Comparison of ENCODE assay signal across 30 cellular contexts in the genomic region with DNA sequence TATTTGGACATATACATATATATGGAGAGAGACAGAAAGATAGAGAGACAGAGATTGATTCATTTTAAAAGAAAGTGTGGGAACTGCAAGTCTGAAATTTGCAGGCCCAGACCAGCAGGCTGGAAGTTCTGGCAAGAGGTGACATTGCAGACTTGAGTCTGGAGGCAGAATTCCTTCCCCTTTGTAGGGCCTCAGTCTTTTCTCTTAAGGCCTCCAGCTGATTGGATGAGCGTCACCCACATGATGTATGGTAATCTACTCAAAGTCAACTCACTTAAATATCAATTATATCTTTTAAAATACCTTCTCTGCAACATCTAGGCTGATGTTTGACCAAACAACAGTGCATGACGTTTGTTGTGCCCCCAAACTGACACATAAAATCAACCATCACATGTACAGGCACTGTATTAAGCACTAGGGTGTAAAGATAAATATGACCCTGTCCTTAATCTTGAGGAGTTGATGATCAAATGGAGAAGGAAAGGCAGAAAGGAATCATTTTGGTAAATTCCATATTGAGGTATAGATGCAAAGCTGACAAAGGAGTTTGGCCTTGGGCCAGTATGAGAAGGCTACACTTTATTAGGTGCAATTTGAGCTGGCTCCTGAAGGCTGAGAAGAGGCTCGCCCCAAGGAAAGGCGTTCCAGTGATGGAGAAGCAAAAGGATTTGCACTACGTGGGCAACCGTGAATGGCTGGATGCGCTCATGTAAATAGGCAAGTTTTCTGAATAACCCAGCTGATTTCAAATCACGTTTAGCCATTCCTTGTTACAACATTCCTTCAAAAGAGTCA. TPM values are rescaled to one million over a fixed set of nuclear protein-coding genes. Genes with fewer than 3 reads are reported as not detected.
DNase-seq lines count a peak whose midpoint lies in the region; FAIRE-seq and TF ChIP-seq lines count a peak whose summit lies in the region.
"Had no signal": no experiment of that assay in that cellular context is flagged by ENCODE, and none has a peak within 500 bp of the region (broad histone marks: within the 10 kb centered on the region; RNA-seq: fewer than 3 reads in every experiment).

No MANE protein-coding gene starts in this region.

- TF ChIP-seq POLR2A in thyroid gland (IDR thresholded peaks at IDR 0.05): no peak

- H3K9me3 Mint-ChIP-seq in endothelial cell (ENCODE audit: unreplicated experiment): no peaks in the 10 kb centered on the region
- H3K9me3 Mint-ChIP-seq: activated CD4-positive, alpha-beta memory T cell treated with anti-CD3 and anti-CD28 coated beads for 36 hours; endodermal cell had no signal

- no peaks in the 10 kb centered on the region for H3K27me3 ChIP-seq in adipocyte (replicated peaks; ENCODE audit: control insufficient read depth, insufficient read depth, low read length)
- no peaks in the 10 kb centered on the region for H3K27me3 ChIP-seq in keratinocyte (ENCODE audit: control insufficient read depth, extremely low read depth, insufficient read depth, low read length)
- H3K27me3 ChIP-seq in thyroid gland: no peaks in the 10 kb centered on the region
- H3K27me3 ChIP-seq: neutrophil, upper lobe of left lung had no signal

- peak overlapping the region; percentile 1 for H2AFZ ChIP-seq in keratinocyte (ENCODE audit: control insufficient read depth, low read length)

- TF ChIP-seq CTCF in keratinocyte (optimal IDR thresholded peaks at IDR 0.05 in 1 of 3, IDR thresholded peaks at IDR 0.05 in 1 of 3, conservative IDR thresholded peaks at IDR 0.05 in 1 of 3; ENCODE audit: extremely low read depth in 1 of 3, insufficient read depth in 2 of 3, low read length in 3 of 3): no peak
- no peak for TF ChIP-seq CTCF in thyroid gland (IDR thresholded peaks at IDR 0.05)
- TF ChIP-seq CTCF in endothelial cell (IDR thresholded peaks at IDR 0.05; ENCODE audit: unreplicated experiment): no peak

- H3K27me3 Mint-ChIP-seq in endothelial cell (ENCODE audit: unreplicated experiment): no peaks in the 10 kb centered on the region
- H3K27me3 Mint-ChIP-seq: activated CD4-positive, alpha-beta memory T cell treated with anti-CD3 and anti-CD28 coated beads for 36 hours had no signal

- H3K9me3 ChIP-seq in adipocyte (ENCODE audit: control insufficient read depth, low read length): no peaks in the 10 kb centered on the region
- H3K9me3 ChIP-seq in keratinocyte (ENCODE audit: control insufficient read depth, low read depth, low read length): no peaks in the 10 kb centered on the region
- no peaks in the 10 kb centered on the region for H3K9me3 ChIP-seq in thyroid gland
- H3K9me3 ChIP-seq: Caco-2, left ventricle myocardium inferior, neutrophil, prostate gland, SK-N-SH, upper lobe of left lung had no signal

- no peak for TF ChIP-seq EP300 in Ishikawa (IDR thresholded peaks at IDR 0.05; ENCODE audit: borderline replicate concordance)

- no peak for TF ChIP-seq RAD21 in Ishikawa (IDR thresholded peaks at IDR 0.05; ENCODE audit: low read depth)

- no peak for FAIRE-seq in keratinocyte (lab: Jason Lieb, UNC)
- FAIRE-seq: islet of Langerhans had no signal

- H3K36me3 ChIP-seq in adipocyte (ENCODE audit: control insufficient read depth, insufficient read depth, low read length, severe bottlenecking): no peaks in the 10 kb centered on the region
- no peaks in the 10 kb centered on the region for H3K36me3 ChIP-seq in keratinocyte (ENCODE audit: control insufficient read depth in 2 of 2, extremely low read depth in 1 of 2, insufficient read depth in 2 of 2, low read length in 2 of 2)
- no peaks in the 10 kb centered on the region for H3K36me3 ChIP-seq in thyroid gland
- H3K36me3 ChIP-seq: left ventricle myocardium inferior, neutrophil, prostate gland, upper lobe of left lung had no signal

- H3K4me1 ChIP-seq in adipocyte (ENCODE audit: control insufficient read depth, insufficient read depth, low read length): peaks cover 56% of the 10 kb centered on the region
- H3K4me1 ChIP-seq in keratinocyte (ENCODE audit: control insufficient read depth, extremely low read depth, insufficient read depth, low read length): peaks cover 14% of the 10 kb centered on the region
- H3K4me1 ChIP-seq in thyroid gland: peaks cover 10 to 12% of the 10 kb centered on the region in 2 donors
- H3K4me1 ChIP-seq: left ventricle myocardium inferior, prostate gland had no signal

- peak overlapping the region; percentile 59 for H3K9ac ChIP-seq in adipocyte (ENCODE audit: low read length)
- no peak overlapping the region for H3K9ac ChIP-seq in keratinocyte (ENCODE audit: control insufficient read depth, extremely low read depth, insufficient read depth, low read length)
- H3K9ac ChIP-seq: SK-N-SH had no signal

- intact Hi-C loops in thyroid gland (cut with DNase I): no loop called here

- H3K4me3 ChIP-seq in adipocyte (ENCODE audit: low read length) (no peak overlapping the region), keratinocyte (ENCODE audit: control insufficient read depth in 2 of 3, extremely low read depth in 1 of 3, insufficient read depth in 2 of 3, low read depth in 1 of 3, low read length in 3 of 3) (no peak overlapping the region), thyroid gland (replicated peaks in 1 of 3) (no peak overlapping the region)
- H3K4me3 ChIP-seq: left ventricle myocardium inferior, prostate gland, upper lobe of left lung had no signal

- no peak overlapping the region for H3K4me2 ChIP-seq in keratinocyte (ENCODE audit: control insufficient read depth, extremely low read depth, insufficient read depth, low read depth, low read length)
- H3K4me2 ChIP-seq: SK-N-SH had no signal

- peaks cover 17% of the 10 kb centered on the region for H3K4me1 Mint-ChIP-seq in endothelial cell (ENCODE audit: unreplicated experiment)
- H3K4me1 Mint-ChIP-seq: T-helper 17 cell had no signal

- no peaks in the 10 kb centered on the region for H3K9me1 ChIP-seq in keratinocyte (ENCODE audit: control insufficient read depth, extremely low read depth, insufficient read depth, low read length)

- no peaks in the 10 kb centered on the region for H4K20me1 ChIP-seq in keratinocyte (ENCODE audit: control insufficient read depth, extremely low read depth, insufficient read depth, low read length)

- no peak overlapping the region for H3K27ac ChIP-seq in keratinocyte (ENCODE audit: control insufficient read depth, insufficient read depth, low read length)
- H3K27ac ChIP-seq in thyroid gland: peak overlapping the region in 2 of 3 donors; percentile 21 to 35
- H3K27ac ChIP-seq: left ventricle myocardium inferior, neutrophil had no signal

- peak; percentile 24 for DNase-seq in adipocyte (ENCODE audit: low read depth)
- DNase-seq in keratinocyte (ENCODE audit: low read depth, low spot score): no peak
- no peak for DNase-seq in thyroid gland
- DNase-seq in NCI-H146 treated with DMSO at 0.1 percent for 48 hours (lab: John Stamatoyannopoulos, UW; ENCODE audit: unreplicated experiment): no peak
- DNase-seq in ecto neural progenitor cell (ENCODE audit: low spot score): no peak
- DNase-seq in endothelial cell (ENCODE audit: low spot score): no peak
- DNase-seq: activated CD4-positive, alpha-beta memory T cell treated with anti-CD3 and anti-CD28 coated beads for 36 hours; activated CD4-positive, CD25-positive, alpha-beta regulatory T cell treated with anti-CD3 and anti-CD28 coated beads, Interleukin-2, amount 50 U/mL, for 72 hours; activated CD8-positive, alpha-beta memory T cell treated with anti-CD3 and anti-CD28 coated beads, Interleukin-2, amount 50 U/mL, for 4 hours; activated naive CD4-positive, alpha-beta T cell treated with anti-CD3 and anti-CD28 coated beads, Interleukin-2, amount 50 U/mL, for 16 hours; amygdala; C1 segment of cervical spinal cord; Caco-2; cortex of kidney; DND-41; endodermal cell; hypothalamus; left ventricle myocardium inferior; NCI-H1092 treated with DMSO at 0.1 percent for 48 hours; NCI-H2029 treated with DMSO at 0.1 percent for 48 hours; NCI-H446; NCI-H82; OCI-M1; SK-N-SH; T-helper 17 cell; upper lobe of left lung had no signal

- no peaks in the 10 kb centered on the region for H3K79me2 ChIP-seq in keratinocyte (ENCODE audit: control insufficient read depth, insufficient read depth, low read length)

- 83 to 88% methylated on average over 8 of the region's 8 CpGs for WGBS in thyroid gland, 2 donors

- no peak overlapping the region for H3K27ac Mint-ChIP-seq in endothelial cell (ENCODE audit: unreplicated experiment)
- H3K27ac Mint-ChIP-seq: activated CD4-positive, alpha-beta memory T cell treated with anti-CD3 and anti-CD28 coated beads for 36 hours; endodermal cell; T-helper 17 cell had no signal

- dilution Hi-C loops in keratinocyte (cut with MboI; ENCODE audit: extremely low pct_ligation_motif_present, low sequenced_read_pairs): no loop called here

- H3K4me3 Mint-ChIP-seq in endothelial cell (ENCODE audit: unreplicated experiment): no peak overlapping the region
- H3K4me3 Mint-ChIP-seq: activated CD4-positive, alpha-beta memory T cell treated with anti-CD3 and anti-CD28 coated beads for 36 hours; endodermal cell; T-helper 17 cell had no signal

- no peaks in the 10 kb centered on the region for H3K36me3 Mint-ChIP-seq in endothelial cell (ENCODE audit: low read depth, unreplicated experiment)
- H3K36me3 Mint-ChIP-seq: activated CD4-positive, alpha-beta memory T cell treated with anti-CD3 and anti-CD28 coated beads for 36 hours had no signal

TF ChIP-seq in Ishikawa, 13 proteins besides CTCF, POLR2A, EP300 and RAD21 (continues in another document):
- peak; percentile 56 for TF ChIP-seq NFIC (IDR thresholded peaks at IDR 0.05)

RNA-seq across cellular contexts. Expression of gene BPGM, which starts 52.6 kb away (rescaled TPM):
- polyA plus RNA-seq in keratinocyte: 31.2 to 34.2 TPM (median 32.8 TPM) in 3 replicates
- polyA plus RNA-seq in keratinocyte (2011; ENCODE audit: low read depth): 28.2 TPM
- 54.2 and 76.9 TPM in 2 replicates for polyA plus RNA-seq in keratinocyte (2011; cell fraction: cytosol; rRNA removed)
- 55.1 and 64.5 TPM in 2 replicates for polyA plus RNA-seq in keratinocyte (2011; cell fraction: nucleus; rRNA removed)
- polyA plus RNA-seq in keratinocyte (2012; ENCODE audit: low replicate concordance): 17.2 and 22.0 TPM in 2 replicates
- 1.5 to 16.3 TPM (median 16.1 TPM) in 3 replicates for polyA minus RNA-seq in keratinocyte
- 21.1 TPM for polyA minus RNA-seq in keratinocyte (2011; cell fraction: cytosol; rRNA and poly(A)+ RNA removed)
- polyA minus RNA-seq in keratinocyte (2011; cell fraction: nucleus; rRNA and poly(A)+ RNA removed): 16.4 and 37.9 TPM in 2 replicates
- total RNA-seq in thyroid gland (10 to 100 TPM; 11.9 to 23.9 (median 15.7) TPM), endothelial cell (ENCODE audit: unreplicated experiment) (17.7 TPM)
